In genomic region chr5:1656271-1656975, GRCh38 we compare ENCODE assay signal across 28 cellular contexts.
A peak's percentile ranks its signal among the peaks of the same experiment; 100 is the strongest.
DNase-seq lines count a peak whose midpoint lies in the region; FAIRE-seq and TF ChIP-seq lines count a peak whose summit lies in the region.
"Had no signal": no experiment of that assay in that cellular context is flagged by ENCODE, and none has a peak within 500 bp of the region (broad histone marks: within the 10 kb centered on the region; RNA-seq: fewer than 3 reads in every experiment).

No MANE protein-coding gene starts in this region.

- no peak for TF ChIP-seq RAD21 in H1 (IDR thresholded peaks at IDR 0.05 in 1 of 2, conservative IDR thresholded peaks at IDR 0.05 in 1 of 2; ENCODE audit: low read depth in 2 of 2, low read length in 2 of 2)

- H3K4ac ChIP-seq in H1 (replicated peaks; ENCODE audit: insufficient read length, low read depth, low read length): no peak overlapping the region
- H3K4ac ChIP-seq in neuronal stem cell (ENCODE audit: low read length): no peak overlapping the region

- H4K91ac ChIP-seq in H1 (replicated peaks; ENCODE audit: insufficient read length, low read length): no peak overlapping the region
- no peak overlapping the region for H4K91ac ChIP-seq in neuronal stem cell (ENCODE audit: low read depth, low read length, poor library complexity)

- H3K4me2 ChIP-seq in H1 (ENCODE audit: insufficient read depth in 1 of 2, low read depth in 2 of 2, low read length in 2 of 2) (no peak overlapping the region), neuronal stem cell (ENCODE audit: insufficient read depth, low read length, poor library complexity, severe bottlenecking) (no peak overlapping the region)

- POLR2A ChIA-PET in H1 (lab: Charles Lee; ENCODE audit: partially characterized antibody): no interaction called here

- H3K14ac ChIP-seq in H1 (ENCODE audit: insufficient read length) (no peak overlapping the region), neuronal stem cell (ENCODE audit: low read length) (no peak overlapping the region)

- no peaks in the 10 kb centered on the region for H3K9me3 ChIP-seq in H1 (ENCODE audit: insufficient read depth in 2 of 2, low read depth in 1 of 2, low read length in 1 of 2)
- H3K9me3 ChIP-seq in neuronal stem cell (replicated peaks in 1 of 2; ENCODE audit: control insufficient read depth in 2 of 2, insufficient read depth in 1 of 2, low read depth in 1 of 2, low read length in 2 of 2): no peaks in the 10 kb centered on the region
- H3K9me3 ChIP-seq: Peyer's patch, SJSA1 had no signal

- H2BK12ac ChIP-seq in H1 (ENCODE audit: low read depth, low read length) (no peak overlapping the region), neuronal stem cell (ENCODE audit: low read length) (no peak overlapping the region)

- H3K27ac ChIP-seq in H1 (ENCODE audit: low read depth, low read length) (no peak overlapping the region), neuronal stem cell (replicated peaks; ENCODE audit: low read length) (no peak overlapping the region)
- H3K27ac ChIP-seq: C4-2B, HL-60, Peyer's patch, SJSA1 had no signal

- peaks cover 8% of the 10 kb centered on the region for H3K27me3 ChIP-seq in H7 (ENCODE audit: control insufficient read depth, insufficient read depth, low read length)
- peaks cover 0 to 19% (median 16%) of the 10 kb centered on the region in 4 experiments; a peak in 6 of 7 replicates for H3K27me3 ChIP-seq in H1 (replicated peaks in 1 of 4; ENCODE audit: control insufficient read depth in 3 of 4, extremely low read depth in 1 of 4, insufficient read depth in 3 of 4, low read length in 3 of 4)
- peaks cover 0 to 68% (median 17%) of the 10 kb centered on the region in 3 experiments for H3K27me3 ChIP-seq in neuronal stem cell (ENCODE audit: control insufficient read depth in 3 of 3, insufficient read depth in 3 of 3, low read depth in 1 of 3, low read length in 3 of 3)

- H3K9ac ChIP-seq in H1 (replicated peaks in 1 of 4; ENCODE audit: extremely low read depth in 1 of 4, low read depth in 3 of 4, low read length in 3 of 4) (no peak overlapping the region), neuronal stem cell (ENCODE audit: low read depth, low read length, poor library complexity) (no peak overlapping the region)

- H4K8ac ChIP-seq in H1 (ENCODE audit: extremely low read depth, insufficient read depth, low read length): peak overlapping the region; percentile 85; the same call in 1 of the 2 replicates
- H4K8ac ChIP-seq in neuronal stem cell (ENCODE audit: low read depth, low read length): no peak overlapping the region

- no peak for TF ChIP-seq EP300 in H1 (IDR thresholded peaks at IDR 0.05; ENCODE audit: borderline replicate concordance in 1 of 2, low read depth in 2 of 2, low read length in 2 of 2)

- H3K4me3 ChIP-seq in H7 (ENCODE audit: insufficient read depth, low read depth, low read length) (no peak overlapping the region), H1 (ENCODE audit: extremely low read depth in 1 of 4, insufficient read depth in 2 of 4, low read depth in 3 of 4, low read length in 4 of 4) (no peak overlapping the region), neuronal stem cell (ENCODE audit: low read length in 2 of 2) (no peak overlapping the region)
- H3K4me3 ChIP-seq: K562, Peyer's patch, SJSA1 had no signal

- H2AFZ ChIP-seq in H1 (ENCODE audit: low read length): no peak overlapping the region
- no peak overlapping the region for H2AFZ ChIP-seq in neuronal stem cell (ENCODE audit: low read length)

- no peak for FAIRE-seq in H1 (lab: Jason Lieb, UNC)
- FAIRE-seq: GM19239, HepG2, K562 had no signal

- no peak overlapping the region for H4K5ac ChIP-seq in H1 (ENCODE audit: insufficient read length, low read depth, low read length)

- in situ Hi-C loops in GM13976 (cut with MboI; ENCODE audit: low sequenced_read_pairs, unreplicated experiment): no loop called here

- no peak overlapping the region for H2BK20ac ChIP-seq in H1 (ENCODE audit: low read length)

- H3K4me1 ChIP-seq in H1 (replicated peaks in 1 of 4; ENCODE audit: control insufficient read depth in 3 of 4, insufficient read depth in 4 of 4, low read length in 3 of 4) (peaks cover 0 to 10% (median under 1%) of the 10 kb centered on the region in 4 experiments; a peak in 4 of 7 replicates), neuronal stem cell (ENCODE audit: control insufficient read depth in 2 of 2, insufficient read depth in 1 of 2, low read depth in 1 of 2, low read length in 2 of 2) (peaks cover 0 to 3% of the 10 kb centered on the region in 2 donors)
- H3K4me1 ChIP-seq: SJSA1 had no signal

- no peak overlapping the region for H3K18ac ChIP-seq in H1 (ENCODE audit: extremely low read depth, low read length)
- H3K18ac ChIP-seq in neuronal stem cell (ENCODE audit: low read length): peak overlapping the region; percentile 7

- DNase-seq in activated CD8-positive, alpha-beta memory T cell treated with anti-CD3 and anti-CD28 coated beads for 24 hours: peak; percentile 50
- no peak for DNase-seq in activated CD8-positive, alpha-beta memory T cell treated with anti-CD3 and anti-CD28 coated beads, Interleukin-2, amount 50 U/mL, for 4 hours
- DNase-seq in H7: peak; percentile 40
- no peak for DNase-seq in H1 (ENCODE audit: low read depth in 1 of 2, low spot score in 2 of 2)
- no peak for DNase-seq in neuronal stem cell (ENCODE audit: low spot score)
- DNase-seq in T-helper 2 cell: no peak
- no peak for DNase-seq in GM13976 (ENCODE audit: low spot score)
- DNase-seq in activated CD4-positive, CD25-positive, alpha-beta regulatory T cell (lab: John Stamatoyannopoulos, UW): no peak
- DNase-seq: AML-193; Calu3; CD8-positive, alpha-beta memory T cell; GDM1; HFFc6; MM.1S; NCI-H1092; NCI-H1436; NCI-H187 treated with DMSO at 0.1 percent for 48 hours; NCI-H226; NCI-H524; NCI-H774; NK-92 treated with Interleukin-12 subunit alpha and Interleukin-12 subunit beta, amount 100 ng/mL, for 24 hours had no signal

- TF ChIP-seq CTCF in H1 (IDR thresholded peaks at IDR 0.05; ENCODE audit: control extremely low read depth in 1 of 3, insufficient read depth in 1 of 3, low read depth in 1 of 3, low read length in 3 of 3) (no peak), GM13976 (IDR thresholded peaks at IDR 0.05; ENCODE audit: borderline replicate concordance, control extremely low read depth, extremely low read depth, insufficient read depth, missing control alignments) (no peak)

- CTCF ChIA-PET in H1 (lab: Charles Lee; ENCODE audit: partially characterized antibody): interaction anchor here (1.6 to 4.2 kb wide), 2 partner anchors 12 kb away, joined by 4 to 24 read pairs; no protein-coding TSS in a partner anchor

- peak overlapping the region; percentile 65; the same call in 1 of the 2 replicates for H2AK5ac ChIP-seq in H1 (ENCODE audit: low read depth, low read length)
- peak overlapping the region; percentile 43 for H2AK5ac ChIP-seq in neuronal stem cell (ENCODE audit: low read depth, low read length)

- no peak overlapping the region for H2BK120ac ChIP-seq in H1 (replicated peaks; ENCODE audit: low read depth, low read length)
- no peak overlapping the region for H2BK120ac ChIP-seq in neuronal stem cell (ENCODE audit: low read depth, low read length)

- H3K23ac ChIP-seq in H1 (ENCODE audit: insufficient read length) (no peak overlapping the region), neuronal stem cell (ENCODE audit: low read depth, low read length, poor library complexity) (no peak overlapping the region)

- no peak overlapping the region for H2BK5ac ChIP-seq in H1 (ENCODE audit: low read depth, low read length)
- H2BK5ac ChIP-seq in neuronal stem cell (ENCODE audit: low read length): peak overlapping the region; percentile 87

- 96% methylated on average over 17 of the region's 17 CpGs; no CpG with 5 or more reads in 1 of the 2 experiments for WGBS in H1 (ENCODE audit: extremely low coverage in 1 of 2, insufficient coverage in 1 of 2, insufficient read length in 1 of 2, insufficient replicate concordance in 2 of 2, low coverage in 1 of 2, low lambda C conversion rate in 2 of 2, missing lambda C conversion rate in 1 of 2), 2 experiments
- no CpG with 5 or more reads among the region's 17 CpGs for WGBS in neuronal stem cell (ENCODE audit: extremely low coverage in 2 of 2, insufficient read length in 2 of 2, insufficient replicate concordance in 1 of 2), 2 donors

- H4K20me1 ChIP-seq in H1 (replicated peaks in 1 of 2; ENCODE audit: control insufficient read depth in 1 of 2, insufficient read depth in 2 of 2, low read length in 2 of 2): peaks cover 0 to 1% of the 10 kb centered on the region in 2 experiments

- no peaks in the 10 kb centered on the region for H3K36me3 ChIP-seq in H7 (replicated peaks; ENCODE audit: control insufficient read depth, insufficient read depth, low read length)
- H3K36me3 ChIP-seq in H1 (ENCODE audit: control insufficient read depth in 2 of 4, insufficient read depth in 4 of 4, low read length in 3 of 4): no peaks in the 10 kb centered on the region
- H3K36me3 ChIP-seq in neuronal stem cell (replicated peaks in 1 of 2; ENCODE audit: control insufficient read depth in 2 of 2, insufficient read depth in 2 of 2, low read length in 2 of 2): no peaks in the 10 kb centered on the region
- H3K36me3 ChIP-seq: Peyer's patch, SJSA1 had no signal

- H3K56ac ChIP-seq in H1 (replicated peaks; ENCODE audit: insufficient read length, low read depth, low read length): no peak overlapping the region

- H3K23me2 ChIP-seq in H1 (ENCODE audit: low read depth, low read length): peaks cover 5% of the 10 kb centered on the region; the same call in 1 of the 2 replicates

- H3K79me2 ChIP-seq in H1 (ENCODE audit: control insufficient read depth in 1 of 2, insufficient read depth in 2 of 2, low read length in 2 of 2): no peaks in the 10 kb centered on the region

- H2BK15ac ChIP-seq in H1 (ENCODE audit: low read length): no peak overlapping the region
- no peak overlapping the region for H2BK15ac ChIP-seq in neuronal stem cell (ENCODE audit: low read length)

- TF ChIP-seq POLR2A in H1 (IDR thresholded peaks at IDR 0.05; ENCODE audit: control extremely low read depth in 1 of 2, low read depth in 2 of 2, low read length in 2 of 2): no peak

- H3K79me1 ChIP-seq in H1 (ENCODE audit: low read depth, low read length): no peaks in the 10 kb centered on the region
- no peaks in the 10 kb centered on the region for H3K79me1 ChIP-seq in neuronal stem cell (ENCODE audit: low read depth, low read length)

Comparison
In these comparisons a context has a peak if more than half of its experiments do, and no peak if none do; other contexts are left out.
1. DNase-seq: peak in activated CD8-positive, alpha-beta memory T cell treated with anti-CD3 and anti-CD28 coated beads for 24 hours (single experiment) and H7 (single experiment); none in activated CD8-positive, alpha-beta memory T cell treated with anti-CD3 and anti-CD28 coated beads, Interleukin-2, amount 50 U/mL, for 4 hours (single experiment), H1 (0 of 2), neuronal stem cell (single experiment), T-helper 2 cell (0 of 5), GM13976 (single experiment) and activated CD4-positive, CD25-positive, alpha-beta regulatory T cell (0 of 4).